9 cellular contexts compared by ENCODE assay signal in the genomic region with DNA sequence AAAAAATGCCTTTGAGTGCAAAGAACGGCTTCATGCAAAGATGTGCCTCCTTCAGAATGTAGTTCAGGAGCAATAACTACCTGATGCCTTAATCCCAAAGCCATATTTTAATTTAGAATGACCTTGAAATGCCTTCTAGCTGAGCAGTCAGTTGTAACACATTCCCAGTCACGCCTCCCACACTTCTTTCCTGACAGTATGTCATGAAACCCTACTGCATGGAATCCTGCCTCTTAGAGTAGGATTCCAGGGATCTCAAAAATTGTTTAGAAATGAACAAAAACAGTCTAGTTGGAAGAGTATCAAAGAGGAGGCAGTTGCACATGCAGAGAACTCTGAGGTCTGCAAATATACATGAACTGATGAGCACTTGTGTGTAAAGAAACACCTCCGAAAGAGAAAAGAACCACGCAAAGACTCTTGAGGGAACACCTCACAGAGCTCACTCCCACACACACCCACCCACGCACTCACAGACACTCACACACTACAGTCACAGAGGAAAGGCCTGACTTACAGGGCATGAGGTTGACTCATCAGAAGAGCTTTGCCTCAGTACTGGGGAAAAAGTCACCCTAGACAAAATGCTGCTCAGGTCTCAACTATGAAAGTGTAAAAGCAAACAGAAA.
DNase-seq lines count a peak whose midpoint lies in the region; ATAC-seq and TF ChIP-seq lines count a peak whose summit lies in the region.
"Had no signal": no experiment of that assay in that cellular context is flagged by ENCODE, and none has a peak within 500 bp of the region (broad histone marks: within the 10 kb centered on the region; RNA-seq: fewer than 3 reads in every experiment).

No MANE protein-coding gene starts in this region.

- H3K9me2 ChIP-seq in MM.1S (replicated peaks; ENCODE audit: insufficient read depth, low read length), result no peaks in the 10 kb centered on the region

- peak overlapping the region; percentile 98; the same call in 1 of the 2 replicates for H3K27ac ChIP-seq in MM.1S (ENCODE audit: low read length)
- H3K27ac ChIP-seq in transverse colon, result peak overlapping the region in 2 of 4 donors; percentile 64 to 67

- WGBS in transverse colon (ENCODE audit: low coverage in 1 of 2), 2 donors, result 38 to 64% methylated on average over 2 to 5 of the region's 5 CpGs

- H3K4me1 ChIP-seq in MM.1S (ENCODE audit: low read length) (peaks cover 37% of the 10 kb centered on the region), transverse colon (peaks cover 0 to 12% (median 0%) of the 10 kb centered on the region in 4 donors)
- H3K4me1 ChIP-seq: Caco-2 had no signal

- no peak for TF ChIP-seq EP300 in transverse colon (IDR thresholded peaks at IDR 0.05; ENCODE audit: low read depth)

- no peaks in the 10 kb centered on the region for H4K20me1 ChIP-seq in MM.1S (ENCODE audit: insufficient read depth, low read length)

- no peaks in the 10 kb centered on the region for H3K79me2 ChIP-seq in MM.1S (ENCODE audit: low read length)

- H3K9me3 ChIP-seq in MM.1S (replicated peaks; ENCODE audit: insufficient read depth, low read length) (no peaks in the 10 kb centered on the region), transverse colon (no peaks in the 10 kb centered on the region)
- H3K9me3 ChIP-seq: Caco-2 had no signal

- H3K27me3 Mint-ChIP-seq in activated naive CD8-positive, alpha-beta T cell treated with anti-CD3 and anti-CD28 coated beads for 36 hours, result peaks cover 6% of the 10 kb centered on the region

- peak overlapping the region; percentile 62; the same call in 1 of the 2 replicates for H3K9ac ChIP-seq in MM.1S (ENCODE audit: low read length)

- H3K4me2 ChIP-seq in MM.1S (ENCODE audit: low read depth, low read length), result peak overlapping the region; percentile 87

- no peaks in the 10 kb centered on the region for H3K9me3 Mint-ChIP-seq in activated naive CD8-positive, alpha-beta T cell treated with anti-CD3 and anti-CD28 coated beads for 36 hours

- peaks cover 35% of the 10 kb centered on the region for H3K4me1 Mint-ChIP-seq in activated naive CD8-positive, alpha-beta T cell treated with anti-CD3 and anti-CD28 coated beads for 36 hours

- in situ Hi-C loops in transverse colon (cut with MboI; ENCODE audit: low pct_ligation_motif_present in 1 of 4, low pct_unique_long_range_greater_than_20kb in 1 of 4, low sequenced_read_pairs in 3 of 4), result no loop called here

- no peak for ATAC-seq in HG02938 (IDR thresholded peaks at IDR 0.05; ENCODE audit: unreplicated experiment)
- ATAC-seq in GM21723 (IDR thresholded peaks at IDR 0.05; ENCODE audit: unreplicated experiment), result no peak
- ATAC-seq in GM21717 (IDR thresholded peaks at IDR 0.05; ENCODE audit: unreplicated experiment), result no peak

- H3K27me3 ChIP-seq in MM.1S (replicated peaks; ENCODE audit: insufficient read depth, low read length) (no peaks in the 10 kb centered on the region), transverse colon (no peaks in the 10 kb centered on the region)

- peaks cover 18% of the 10 kb centered on the region for H3F3A ChIP-seq in MM.1S (ENCODE audit: insufficient read depth, low read length)

- no peaks in the 10 kb centered on the region for H3K36me3 ChIP-seq in MM.1S (replicated peaks; ENCODE audit: insufficient read depth, low read length)
- no peaks in the 10 kb centered on the region for H3K36me3 ChIP-seq in transverse colon

- TF ChIP-seq POLR2A in transverse colon (IDR thresholded peaks at IDR 0.05), result no peak

- no peak for TF ChIP-seq CTCF in MM.1S (IDR thresholded peaks at IDR 0.05; ENCODE audit: low read length)
- TF ChIP-seq CTCF in transverse colon (IDR thresholded peaks at IDR 0.05), result no peak

- peak; percentile 24 for DNase-seq in AG08396 (ENCODE audit: low spot score)
- DNase-seq in MM.1S, result no peak
- DNase-seq in activated naive CD8-positive, alpha-beta T cell treated with anti-CD3 and anti-CD28 coated beads for 36 hours, result peak; percentile 58
- DNase-seq in occipital lobe (lab: John Stamatoyannopoulos, UW), result peak; percentile 30
- DNase-seq in transverse colon, result no peak
- DNase-seq: Caco-2 had no signal

- H3K4me3 ChIP-seq in MM.1S (ENCODE audit: low read length), result no peak overlapping the region; the same call in 1 of the 2 replicates
- no peak overlapping the region for H3K4me3 ChIP-seq in transverse colon

- H3K27ac Mint-ChIP-seq in activated naive CD8-positive, alpha-beta T cell treated with anti-CD3 and anti-CD28 coated beads for 36 hours, result no peak overlapping the region

- no peak overlapping the region for H3K4me3 Mint-ChIP-seq in activated naive CD8-positive, alpha-beta T cell treated with anti-CD3 and anti-CD28 coated beads for 36 hours

- no peaks in the 10 kb centered on the region for H3K36me3 Mint-ChIP-seq in activated naive CD8-positive, alpha-beta T cell treated with anti-CD3 and anti-CD28 coated beads for 36 hours

- intact Hi-C loops in transverse colon (cut with DNase I; ENCODE audit: low total_unique reads), result no loop called here

- H2AFZ ChIP-seq in MM.1S (ENCODE audit: low read length), result no peak overlapping the region

Comparison
In these comparisons a context has a peak if more than half of its experiments do, and no peak if none do; other contexts are left out.
1. DNase-seq: peak in AG08396 (single experiment), activated naive CD8-positive, alpha-beta T cell treated with anti-CD3 and anti-CD28 coated beads for 36 hours (single experiment) and occipital lobe (single experiment); none in MM.1S (single experiment) and transverse colon (single experiment).